In genomic region chr9:98983295-98984268, GRCh38 we compare ENCODE assay signal across 17 cellular contexts. TPM values are rescaled to one million over a fixed set of nuclear protein-coding genes. Genes with fewer than 3 reads are reported as not detected.
A peak's percentile ranks its signal among the peaks of the same experiment; 100 is the strongest.
DNase-seq lines count a peak whose midpoint lies in the region; ATAC-seq and TF ChIP-seq lines count a peak whose summit lies in the region.
"Had no signal": no experiment of that assay in that cellular context is flagged by ENCODE, and none has a peak within 500 bp of the region (broad histone marks: within the 10 kb centered on the region; RNA-seq: fewer than 3 reads in every experiment).

No MANE protein-coding gene starts in this region.

- TF ChIP-seq POLR2A in sigmoid colon (IDR thresholded peaks at IDR 0.05): no peak

- intact Hi-C loops in sigmoid colon (cut with DNase I): no loop called here

- no peaks in the 10 kb centered on the region for H3K9me3 ChIP-seq in sigmoid colon
- H3K9me3 ChIP-seq: Caco-2, HAP-1, prostate gland, stomach had no signal

- H3K27ac ChIP-seq in sigmoid colon: peak overlapping the region in 2 of 4 donors; percentile 52 to 66
- H3K27ac ChIP-seq: hepatocyte, prostate gland had no signal

- DNase-seq in EH (ENCODE audit: low read depth): peak; percentile 98
- DNase-seq in fibroblast of pulmonary artery (ENCODE audit: low read depth): peak; percentile 32
- DNase-seq in sigmoid colon: peak; percentile 35
- no peak for DNase-seq in stimulated activated CD4-positive, alpha-beta T cell treated with anti-CD3 and anti-CD28 coated beads, Interleukin-4, amount 100 ng/mL, for 1 hour
- DNase-seq in NCI-H82 treated with DMSO at 0.1 percent for 48 hours (lab: John Stamatoyannopoulos, UW; ENCODE audit: unreplicated experiment): no peak
- DNase-seq: Caco-2; effector CD8-positive, alpha-beta T cell; NCI-H1092; NCI-H345; stomach had no signal

- H3K4me3 ChIP-seq in fibroblast of pulmonary artery (replicated peaks; ENCODE audit: low read depth, low read length): no peak overlapping the region
- no peak overlapping the region for H3K4me3 ChIP-seq in sigmoid colon
- H3K4me3 ChIP-seq: HAP-1, hepatocyte, prostate gland, stomach had no signal

- H3K36me3 ChIP-seq in sigmoid colon: no peaks in the 10 kb centered on the region
- H3K36me3 ChIP-seq: HAP-1, prostate gland had no signal

- TF ChIP-seq EP300 in sigmoid colon (IDR thresholded peaks at IDR 0.05): no peak

- no peak for TF ChIP-seq CTCF in fibroblast of pulmonary artery (IDR thresholded peaks at IDR 0.05; ENCODE audit: low read length, missing control alignments)
- TF ChIP-seq CTCF in sigmoid colon (IDR thresholded peaks at IDR 0.05): no peak

- 80 to 82% methylated on average over 15 of the region's 15 CpGs for WGBS in sigmoid colon, 2 donors

- no peaks in the 10 kb centered on the region for H3K27me3 ChIP-seq in sigmoid colon
- H3K27me3 ChIP-seq: hepatocyte, stomach had no signal

- peaks cover 0 to 44% (median 35%) of the 10 kb centered on the region in 4 donors for H3K4me1 ChIP-seq in sigmoid colon
- H3K4me1 ChIP-seq: Caco-2, HAP-1, prostate gland had no signal

- ATAC-seq in SK-N-SH treated with all-trans-retinoic acid at 6 μM for 48 hours: peak; percentile 63
- no peak for ATAC-seq in GM19467 (IDR thresholded peaks at IDR 0.05; ENCODE audit: unreplicated experiment)
- no peak for ATAC-seq in HG02970 (IDR thresholded peaks at IDR 0.05; ENCODE audit: low FRiP score, unreplicated experiment)
- ATAC-seq: activated naive CD4-positive, alpha-beta T cell treated with anti-CD3 and anti-CD28 coated beads, Interleukin-2, amount 50 U/mL, for 72 hours had no signal

TF ChIP-seq in SK-N-SH treated with all-trans-retinoic acid at 6 μM for 48 hours, 23 proteins besides CTCF, POLR2A, EP300 and RAD21:
- TF ChIP-seq ZFP30 (CRISPR knock-in tag; IDR thresholded peaks at IDR 0.05) (no peak), ESRRG (CRISPR knock-in tag; IDR thresholded peaks at IDR 0.05) (no peak), PPARA (CRISPR knock-in tag; IDR thresholded peaks at IDR 0.05; ENCODE audit: borderline replicate concordance) (no peak), CSDC2 (CRISPR knock-in tag; IDR thresholded peaks at IDR 0.05) (no peak), ZFP3 (CRISPR knock-in tag; IDR thresholded peaks at IDR 0.05) (no peak)

RNA-seq across cellular contexts. Expression of gene COL15A1, which starts 39.9 kb away (rescaled TPM):
- total RNA-seq in sigmoid colon: 100 to 1,000 TPM in 1 of 4 donors, 10 to 100 TPM in 3; 21.4 to 104 (median 58.0) TPM
- 1 to 10 TPM in 2 of 3 donors, under 1 TPM in 1; under 0.01 to 7.1 (median 1.8) TPM for polyA plus RNA-seq in sigmoid colon
- total RNA-seq: Caco-2 had no signal

Comparison
In these comparisons a context has a peak if more than half of its experiments do, and no peak if none do; other contexts are left out.
1. DNase-seq: peak in EH (single experiment), fibroblast of pulmonary artery (single experiment) and sigmoid colon (single experiment); none in stimulated activated CD4-positive, alpha-beta T cell treated with anti-CD3 and anti-CD28 coated beads, Interleukin-4, amount 100 ng/mL, for 1 hour (single experiment) and NCI-H82 treated with DMSO at 0.1 percent for 48 hours (single experiment).